In the genomic region with DNA sequence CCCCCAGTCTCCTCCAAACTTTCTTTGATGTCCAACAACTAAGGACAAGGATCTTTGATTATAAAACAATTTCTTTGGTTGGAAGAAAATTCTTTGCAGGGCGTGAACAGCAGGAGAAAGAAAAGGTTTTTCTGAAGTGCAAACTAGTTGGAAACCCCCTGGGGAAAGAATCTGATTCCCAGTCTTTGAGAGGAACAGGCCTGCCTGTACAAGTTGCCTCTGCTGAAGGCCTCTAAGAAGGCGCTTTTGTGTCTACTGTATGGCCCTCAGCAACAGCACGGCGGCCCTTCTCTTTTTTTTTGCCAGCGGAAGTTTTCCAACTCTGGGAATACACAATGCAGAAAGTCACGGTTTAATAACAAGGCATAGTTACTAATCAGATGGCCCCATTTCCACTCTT, we compare ENCODE assay signal across 1 cellular context.
TF ChIP-seq lines count a peak whose summit lies in the region.

No MANE protein-coding gene starts in this region.

TF ChIP-seq in HCT116, 20 proteins besides CTCF, POLR2A, EP300 and RAD21 (continued from another document):
- TF ChIP-seq, protein P1, sequence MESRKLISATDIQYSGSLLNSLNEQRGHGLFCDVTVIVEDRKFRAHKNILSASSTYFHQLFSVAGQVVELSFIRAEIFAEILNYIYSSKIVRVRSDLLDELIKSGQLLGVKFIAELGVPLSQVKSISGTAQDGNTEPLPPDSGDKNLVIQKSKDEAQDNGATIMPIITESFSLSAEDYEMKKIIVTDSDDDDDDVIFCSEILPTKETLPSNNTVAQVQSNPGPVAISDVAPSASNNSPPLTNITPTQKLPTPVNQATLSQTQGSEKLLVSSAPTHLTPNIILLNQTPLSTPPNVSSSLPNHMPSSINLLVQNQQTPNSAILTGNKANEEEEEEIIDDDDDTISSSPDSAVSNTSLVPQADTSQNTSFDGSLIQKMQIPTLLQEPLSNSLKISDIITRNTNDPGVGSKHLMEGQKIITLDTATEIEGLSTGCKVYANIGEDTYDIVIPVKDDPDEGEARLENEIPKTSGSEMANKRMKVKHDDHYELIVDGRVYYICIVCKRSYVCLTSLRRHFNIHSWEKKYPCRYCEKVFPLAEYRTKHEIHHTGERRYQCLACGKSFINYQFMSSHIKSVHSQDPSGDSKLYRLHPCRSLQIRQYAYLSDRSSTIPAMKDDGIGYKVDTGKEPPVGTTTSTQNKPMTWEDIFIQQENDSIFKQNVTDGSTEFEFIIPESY (IDR thresholded peaks at IDR 0.05; ENCODE audit: extremely low read depth, insufficient replicate concordance, low read length), result no peak
- TF ChIP-seq ELF1 (IDR thresholded peaks at IDR 0.05; ENCODE audit: borderline replicate concordance, low read depth), result no peak
- no peak for TF ChIP-seq SP1 (IDR thresholded peaks at IDR 0.05; ENCODE audit: low read depth)
- no peak for TF ChIP-seq EGR1 (IDR thresholded peaks at IDR 0.05; ENCODE audit: low read depth)
- no peak for TF ChIP-seq CBX3 (IDR thresholded peaks at IDR 0.05; ENCODE audit: low read depth)
- TF ChIP-seq ZNF274 (IDR thresholded peaks at IDR 0.05; ENCODE audit: low read depth, low read length), result no peak
